In the genomic region with DNA sequence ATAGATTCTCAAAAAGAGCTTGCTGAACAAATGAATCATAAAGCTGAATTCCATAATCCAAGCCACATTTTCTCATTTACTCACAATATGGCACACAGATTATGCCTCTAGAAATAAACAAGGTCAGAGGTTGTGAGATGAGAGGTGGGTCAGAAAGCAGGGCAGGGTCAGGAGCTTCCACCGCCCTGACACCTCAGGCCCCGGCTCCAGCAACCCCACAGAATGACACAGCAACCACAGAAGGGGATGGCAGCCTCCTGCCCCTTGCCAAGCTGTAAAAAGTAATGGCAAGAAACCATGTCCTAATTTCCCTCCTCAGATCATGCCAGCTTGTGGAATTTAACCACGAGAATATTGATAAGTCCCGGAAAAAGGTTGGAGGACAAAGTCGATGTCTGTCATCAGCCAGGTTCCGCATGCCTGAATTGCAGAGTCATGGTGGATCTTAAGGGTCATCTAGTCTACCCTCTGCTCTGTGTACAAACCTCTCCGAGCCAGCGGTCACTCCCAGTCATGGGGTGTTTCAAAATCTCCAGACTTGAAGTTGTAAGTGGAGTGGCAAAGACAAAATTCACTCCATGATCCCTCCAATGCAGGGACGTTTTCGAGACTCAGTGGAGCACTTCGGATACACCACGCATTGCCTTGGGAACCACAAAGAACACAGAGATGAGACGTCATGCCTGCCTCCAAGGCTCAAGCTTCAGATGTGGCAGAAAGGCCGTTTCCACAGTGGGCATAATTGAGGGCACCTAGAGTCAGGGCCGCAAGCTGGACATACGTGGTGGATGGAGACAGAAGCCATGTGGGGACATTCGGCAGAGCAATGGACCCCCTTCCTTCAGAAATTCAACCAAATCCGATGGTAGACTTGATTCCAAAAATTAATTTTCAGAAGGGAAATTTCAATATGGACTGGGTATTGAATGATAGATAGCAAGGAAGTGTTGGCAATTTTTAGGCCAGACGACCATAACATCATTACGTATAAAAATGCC, we compare ENCODE assay signal across 1 cellular context.
TF ChIP-seq lines count a peak whose summit lies in the region.

No MANE protein-coding gene starts in this region.

TF ChIP-seq in HepG2, 621 proteins besides CTCF, POLR2A, EP300 and RAD21 (continued from another document and continues in another):
- TF ChIP-seq, protein P1, sequence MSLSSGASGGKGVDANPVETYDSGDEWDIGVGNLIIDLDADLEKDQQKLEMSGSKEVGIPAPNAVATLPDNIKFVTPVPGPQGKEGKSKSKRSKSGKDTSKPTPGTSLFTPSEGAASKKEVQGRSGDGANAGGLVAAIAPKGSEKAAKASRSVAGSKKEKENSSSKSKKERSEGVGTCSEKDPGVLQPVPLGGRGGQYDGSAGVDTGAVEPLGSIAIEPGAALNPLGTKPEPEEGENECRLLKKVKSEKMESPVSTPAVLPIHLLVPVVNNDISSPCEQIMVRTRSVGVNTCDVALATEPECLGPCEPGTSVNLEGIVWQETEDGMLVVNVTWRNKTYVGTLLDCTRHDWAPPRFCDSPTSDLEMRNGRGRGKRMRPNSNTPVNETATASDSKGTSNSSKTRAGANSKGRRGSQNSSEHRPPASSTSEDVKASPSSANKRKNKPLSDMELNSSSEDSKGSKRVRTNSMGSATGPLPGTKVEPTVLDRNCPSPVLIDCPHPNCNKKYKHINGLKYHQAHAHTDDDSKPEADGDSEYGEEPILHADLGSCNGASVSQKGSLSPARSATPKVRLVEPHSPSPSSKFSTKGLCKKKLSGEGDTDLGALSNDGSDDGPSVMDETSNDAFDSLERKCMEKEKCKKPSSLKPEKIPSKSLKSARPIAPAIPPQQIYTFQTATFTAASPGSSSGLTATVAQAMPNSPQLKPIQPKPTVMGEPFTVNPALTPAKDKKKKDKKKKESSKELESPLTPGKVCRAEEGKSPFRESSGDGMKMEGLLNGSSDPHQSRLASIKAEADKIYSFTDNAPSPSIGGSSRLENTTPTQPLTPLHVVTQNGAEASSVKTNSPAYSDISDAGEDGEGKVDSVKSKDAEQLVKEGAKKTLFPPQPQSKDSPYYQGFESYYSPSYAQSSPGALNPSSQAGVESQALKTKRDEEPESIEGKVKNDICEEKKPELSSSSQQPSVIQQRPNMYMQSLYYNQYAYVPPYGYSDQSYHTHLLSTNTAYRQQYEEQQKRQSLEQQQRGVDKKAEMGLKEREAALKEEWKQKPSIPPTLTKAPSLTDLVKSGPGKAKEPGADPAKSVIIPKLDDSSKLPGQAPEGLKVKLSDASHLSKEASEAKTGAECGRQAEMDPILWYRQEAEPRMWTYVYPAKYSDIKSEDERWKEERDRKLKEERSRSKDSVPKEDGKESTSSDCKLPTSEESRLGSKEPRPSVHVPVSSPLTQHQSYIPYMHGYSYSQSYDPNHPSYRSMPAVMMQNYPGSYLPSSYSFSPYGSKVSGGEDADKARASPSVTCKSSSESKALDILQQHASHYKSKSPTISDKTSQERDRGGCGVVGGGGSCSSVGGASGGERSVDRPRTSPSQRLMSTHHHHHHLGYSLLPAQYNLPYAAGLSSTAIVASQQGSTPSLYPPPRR (CRISPR knock-in tag; IDR thresholded peaks at IDR 0.05; ENCODE audit: borderline replicate concordance), result peak; percentile 81
- peak; percentile 77 for TF ChIP-seq POLR2G (IDR thresholded peaks at IDR 0.05; ENCODE audit: low read depth, low read length)
- no peak for TF ChIP-seq ZNF558 (CRISPR knock-in tag; IDR thresholded peaks at IDR 0.05; ENCODE audit: borderline replicate concordance)
- 0 out of 2 replicates have a peak, but pooled peaks have one; percentile 53 for TF ChIP-seq ZNF772 (CRISPR knock-in tag; IDR thresholded peaks at IDR 0.05)
- TF ChIP-seq NPAS2 (CRISPR knock-in tag; IDR thresholded peaks at IDR 0.05; ENCODE audit: borderline replicate concordance), result no peak
- no peak for TF ChIP-seq ZFP41 (CRISPR knock-in tag; IDR thresholded peaks at IDR 0.05; ENCODE audit: borderline replicate concordance)
- no peak for TF ChIP-seq SRSF1 (optimal IDR thresholded peaks at IDR 0.05; ENCODE audit: low read depth, low read length)
- no peak for TF ChIP-seq ZNF550 (CRISPR knock-in tag; IDR thresholded peaks at IDR 0.05; ENCODE audit: borderline replicate concordance)
- peak; percentile 80; the same call in 1 of the 2 replicates for TF ChIP-seq HOXA3 (CRISPR knock-in tag; IDR thresholded peaks at IDR 0.05)
- no peak for TF ChIP-seq TOE1 (CRISPR knock-in tag; IDR thresholded peaks at IDR 0.05)
- no peak; the same call in 1 of the 2 replicates for TF ChIP-seq CBFB (CRISPR knock-in tag; IDR thresholded peaks at IDR 0.05)
- no peak for TF ChIP-seq XRCC5 (optimal IDR thresholded peaks at IDR 0.05; ENCODE audit: low read length)
- no peak for TF ChIP-seq ZFAT (CRISPR knock-in tag; conservative IDR thresholded peaks at IDR 0.05)
- TF ChIP-seq, protein P2, sequence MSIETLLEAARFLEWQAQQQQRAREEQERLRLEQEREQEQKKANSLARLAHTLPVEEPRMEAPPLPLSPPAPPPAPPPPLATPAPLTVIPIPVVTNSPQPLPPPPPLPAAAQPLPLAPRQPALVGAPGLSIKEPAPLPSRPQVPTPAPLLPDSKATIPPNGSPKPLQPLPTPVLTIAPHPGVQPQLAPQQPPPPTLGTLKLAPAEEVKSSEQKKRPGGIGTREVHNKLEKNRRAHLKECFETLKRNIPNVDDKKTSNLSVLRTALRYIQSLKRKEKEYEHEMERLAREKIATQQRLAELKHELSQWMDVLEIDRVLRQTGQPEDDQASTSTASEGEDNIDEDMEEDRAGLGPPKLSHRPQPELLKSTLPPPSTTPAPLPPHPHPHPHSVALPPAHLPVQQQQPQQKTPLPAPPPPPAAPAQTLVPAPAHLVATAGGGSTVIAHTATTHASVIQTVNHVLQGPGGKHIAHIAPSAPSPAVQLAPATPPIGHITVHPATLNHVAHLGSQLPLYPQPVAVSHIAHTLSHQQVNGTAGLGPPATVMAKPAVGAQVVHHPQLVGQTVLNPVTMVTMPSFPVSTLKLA (IDR thresholded peaks at IDR 0.05), result no peak
- 0 out of 2 replicates have a peak, but pooled peaks have one; percentile 6 for TF ChIP-seq PAF1 (CRISPR knock-in tag; IDR thresholded peaks at IDR 0.05)
- peak; percentile 33 for TF ChIP-seq RBM22 (optimal IDR thresholded peaks at IDR 0.05; ENCODE audit: low read length)
- no peak for TF ChIP-seq SNAI1 (CRISPR knock-in tag; IDR thresholded peaks at IDR 0.05; ENCODE audit: borderline replicate concordance)
- TF ChIP-seq TBX2 (CRISPR knock-in tag; IDR thresholded peaks at IDR 0.05; ENCODE audit: borderline replicate concordance), result peak; percentile 82
- TF ChIP-seq SMAD1 (CRISPR knock-in tag; IDR thresholded peaks at IDR 0.05; ENCODE audit: borderline replicate concordance, low read depth), result no peak; the same call in 1 of the 2 replicates
- peak; percentile 36 for TF ChIP-seq ZC3H13 (CRISPR knock-in tag; IDR thresholded peaks at IDR 0.05)
- no peak for TF ChIP-seq KLF13 (CRISPR knock-in tag; IDR thresholded peaks at IDR 0.05)
- TF ChIP-seq TCF7 (IDR thresholded peaks at IDR 0.05; ENCODE audit: low read depth), result peak; percentile 45
- TF ChIP-seq EEA1 (CRISPR knock-in tag; IDR thresholded peaks at IDR 0.05; ENCODE audit: borderline replicate concordance), result no peak
- TF ChIP-seq, protein P3, sequence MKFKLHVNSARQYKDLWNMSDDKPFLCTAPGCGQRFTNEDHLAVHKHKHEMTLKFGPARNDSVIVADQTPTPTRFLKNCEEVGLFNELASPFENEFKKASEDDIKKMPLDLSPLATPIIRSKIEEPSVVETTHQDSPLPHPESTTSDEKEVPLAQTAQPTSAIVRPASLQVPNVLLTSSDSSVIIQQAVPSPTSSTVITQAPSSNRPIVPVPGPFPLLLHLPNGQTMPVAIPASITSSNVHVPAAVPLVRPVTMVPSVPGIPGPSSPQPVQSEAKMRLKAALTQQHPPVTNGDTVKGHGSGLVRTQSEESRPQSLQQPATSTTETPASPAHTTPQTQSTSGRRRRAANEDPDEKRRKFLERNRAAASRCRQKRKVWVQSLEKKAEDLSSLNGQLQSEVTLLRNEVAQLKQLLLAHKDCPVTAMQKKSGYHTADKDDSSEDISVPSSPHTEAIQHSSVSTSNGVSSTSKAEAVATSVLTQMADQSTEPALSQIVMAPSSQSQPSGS (CRISPR knock-in tag; IDR thresholded peaks at IDR 0.05), result peak; percentile 55; the same call in 1 of the 2 replicates
- TF ChIP-seq HOXA5 (CRISPR knock-in tag; IDR thresholded peaks at IDR 0.05), result no peak
- TF ChIP-seq, protein P4, sequence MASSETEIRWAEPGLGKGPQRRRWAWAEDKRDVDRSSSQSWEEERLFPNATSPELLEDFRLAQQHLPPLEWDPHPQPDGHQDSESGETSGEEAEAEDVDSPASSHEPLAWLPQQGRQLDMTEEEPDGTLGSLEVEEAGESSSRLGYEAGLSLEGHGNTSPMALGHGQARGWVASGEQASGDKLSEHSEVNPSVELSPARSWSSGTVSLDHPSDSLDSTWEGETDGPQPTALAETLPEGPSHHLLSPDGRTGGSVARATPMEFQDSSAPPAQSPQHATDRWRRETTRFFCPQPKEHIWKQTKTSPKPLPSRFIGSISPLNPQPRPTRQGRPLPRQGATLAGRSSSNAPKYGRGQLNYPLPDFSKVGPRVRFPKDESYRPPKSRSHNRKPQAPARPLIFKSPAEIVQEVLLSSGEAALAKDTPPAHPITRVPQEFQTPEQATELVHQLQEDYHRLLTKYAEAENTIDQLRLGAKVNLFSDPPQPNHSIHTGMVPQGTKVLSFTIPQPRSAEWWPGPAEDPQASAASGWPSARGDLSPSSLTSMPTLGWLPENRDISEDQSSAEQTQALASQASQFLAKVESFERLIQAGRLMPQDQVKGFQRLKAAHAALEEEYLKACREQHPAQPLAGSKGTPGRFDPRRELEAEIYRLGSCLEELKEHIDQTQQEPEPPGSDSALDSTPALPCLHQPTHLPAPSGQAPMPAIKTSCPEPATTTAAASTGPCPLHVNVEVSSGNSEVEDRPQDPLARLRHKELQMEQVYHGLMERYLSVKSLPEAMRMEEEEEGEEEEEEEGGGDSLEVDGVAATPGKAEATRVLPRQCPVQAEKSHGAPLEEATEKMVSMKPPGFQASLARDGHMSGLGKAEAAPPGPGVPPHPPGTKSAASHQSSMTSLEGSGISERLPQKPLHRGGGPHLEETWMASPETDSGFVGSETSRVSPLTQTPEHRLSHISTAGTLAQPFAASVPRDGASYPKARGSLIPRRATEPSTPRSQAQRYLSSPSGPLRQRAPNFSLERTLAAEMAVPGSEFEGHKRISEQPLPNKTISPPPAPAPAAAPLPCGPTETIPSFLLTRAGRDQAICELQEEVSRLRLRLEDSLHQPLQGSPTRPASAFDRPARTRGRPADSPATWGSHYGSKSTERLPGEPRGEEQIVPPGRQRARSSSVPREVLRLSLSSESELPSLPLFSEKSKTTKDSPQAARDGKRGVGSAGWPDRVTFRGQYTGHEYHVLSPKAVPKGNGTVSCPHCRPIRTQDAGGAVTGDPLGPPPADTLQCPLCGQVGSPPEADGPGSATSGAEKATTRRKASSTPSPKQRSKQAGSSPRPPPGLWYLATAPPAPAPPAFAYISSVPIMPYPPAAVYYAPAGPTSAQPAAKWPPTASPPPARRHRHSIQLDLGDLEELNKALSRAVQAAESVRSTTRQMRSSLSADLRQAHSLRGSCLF (CRISPR knock-in tag; IDR thresholded peaks at IDR 0.05; ENCODE audit: borderline replicate concordance), result no peak
- TF ChIP-seq ZNF709 (CRISPR knock-in tag; IDR thresholded peaks at IDR 0.05), result no peak
- 0 out of 2 replicates have a peak, but pooled peaks have one; percentile 60 for TF ChIP-seq ZNF556 (CRISPR knock-in tag; IDR thresholded peaks at IDR 0.05; ENCODE audit: borderline replicate concordance)
- peak; percentile 65; the same call in 1 of the 2 replicates for TF ChIP-seq CREM (IDR thresholded peaks at IDR 0.05)
- TF ChIP-seq CREM (CRISPR knock-in tag; IDR thresholded peaks at IDR 0.05), result no peak
- TF ChIP-seq, protein P5, sequence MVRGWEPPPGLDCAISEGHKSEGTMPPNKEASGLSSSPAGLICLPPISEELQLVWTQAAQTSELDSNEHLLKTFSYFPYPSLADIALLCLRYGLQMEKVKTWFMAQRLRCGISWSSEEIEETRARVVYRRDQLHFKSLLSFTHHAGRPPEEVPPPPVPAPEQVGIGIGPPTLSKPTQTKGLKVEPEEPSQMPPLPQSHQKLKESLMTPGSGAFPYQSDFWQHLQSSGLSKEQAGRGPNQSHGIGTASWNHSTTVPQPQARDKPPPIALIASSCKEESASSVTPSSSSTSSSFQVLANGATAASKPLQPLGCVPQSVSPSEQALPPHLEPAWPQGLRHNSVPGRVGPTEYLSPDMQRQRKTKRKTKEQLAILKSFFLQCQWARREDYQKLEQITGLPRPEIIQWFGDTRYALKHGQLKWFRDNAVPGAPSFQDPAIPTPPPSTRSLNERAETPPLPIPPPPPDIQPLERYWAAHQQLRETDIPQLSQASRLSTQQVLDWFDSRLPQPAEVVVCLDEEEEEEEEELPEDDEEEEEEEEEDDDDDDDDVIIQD (CRISPR knock-in tag; IDR thresholded peaks at IDR 0.05; ENCODE audit: low read depth), result peak; percentile 59
- no peak for TF ChIP-seq ZNF33A (CRISPR knock-in tag; IDR thresholded peaks at IDR 0.05; ENCODE audit: borderline replicate concordance)
- TF ChIP-seq ZNF547 (CRISPR knock-in tag; IDR thresholded peaks at IDR 0.05), result no peak
- no peak; the same call in 1 of the 2 replicates for TF ChIP-seq ZNF160 (CRISPR knock-in tag; IDR thresholded peaks at IDR 0.05)
- no peak for TF ChIP-seq ZNF232 (CRISPR knock-in tag; IDR thresholded peaks at IDR 0.05; ENCODE audit: borderline replicate concordance)
- peak; percentile 84 for TF ChIP-seq NR2C2 (CRISPR knock-in tag; IDR thresholded peaks at IDR 0.05; ENCODE audit: borderline replicate concordance)
- TF ChIP-seq ATAD3A (CRISPR knock-in tag; IDR thresholded peaks at IDR 0.05), result no peak
- peak; percentile 86 for TF ChIP-seq ZNF205 (CRISPR knock-in tag; IDR thresholded peaks at IDR 0.05)
- TF ChIP-seq, protein P6, sequence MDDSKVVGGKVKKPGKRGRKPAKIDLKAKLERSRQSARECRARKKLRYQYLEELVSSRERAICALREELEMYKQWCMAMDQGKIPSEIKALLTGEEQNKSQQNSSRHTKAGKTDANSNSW (CRISPR knock-in tag; IDR thresholded peaks at IDR 0.05; ENCODE audit: borderline replicate concordance), result no peak
- TF ChIP-seq FOXC1 (CRISPR knock-in tag; IDR thresholded peaks at IDR 0.05; ENCODE audit: borderline replicate concordance), result no peak
- peak; percentile 85 for TF ChIP-seq MIER3 (CRISPR knock-in tag; IDR thresholded peaks at IDR 0.05; ENCODE audit: borderline replicate concordance)
- TF ChIP-seq ZNF672 (CRISPR knock-in tag; IDR thresholded peaks at IDR 0.05), result no peak
- TF ChIP-seq ZNF484 (CRISPR knock-in tag; IDR thresholded peaks at IDR 0.05; ENCODE audit: borderline replicate concordance, low read depth), result no peak
- TF ChIP-seq, protein P7, sequence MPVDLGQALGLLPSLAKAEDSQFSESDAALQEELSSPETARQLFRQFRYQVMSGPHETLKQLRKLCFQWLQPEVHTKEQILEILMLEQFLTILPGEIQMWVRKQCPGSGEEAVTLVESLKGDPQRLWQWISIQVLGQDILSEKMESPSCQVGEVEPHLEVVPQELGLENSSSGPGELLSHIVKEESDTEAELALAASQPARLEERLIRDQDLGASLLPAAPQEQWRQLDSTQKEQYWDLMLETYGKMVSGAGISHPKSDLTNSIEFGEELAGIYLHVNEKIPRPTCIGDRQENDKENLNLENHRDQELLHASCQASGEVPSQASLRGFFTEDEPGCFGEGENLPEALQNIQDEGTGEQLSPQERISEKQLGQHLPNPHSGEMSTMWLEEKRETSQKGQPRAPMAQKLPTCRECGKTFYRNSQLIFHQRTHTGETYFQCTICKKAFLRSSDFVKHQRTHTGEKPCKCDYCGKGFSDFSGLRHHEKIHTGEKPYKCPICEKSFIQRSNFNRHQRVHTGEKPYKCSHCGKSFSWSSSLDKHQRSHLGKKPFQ (CRISPR knock-in tag; IDR thresholded peaks at IDR 0.05; ENCODE audit: insufficient replicate concordance), result no peak
